ENCODE assay signal across 8 cellular contexts in the genomic region with DNA sequence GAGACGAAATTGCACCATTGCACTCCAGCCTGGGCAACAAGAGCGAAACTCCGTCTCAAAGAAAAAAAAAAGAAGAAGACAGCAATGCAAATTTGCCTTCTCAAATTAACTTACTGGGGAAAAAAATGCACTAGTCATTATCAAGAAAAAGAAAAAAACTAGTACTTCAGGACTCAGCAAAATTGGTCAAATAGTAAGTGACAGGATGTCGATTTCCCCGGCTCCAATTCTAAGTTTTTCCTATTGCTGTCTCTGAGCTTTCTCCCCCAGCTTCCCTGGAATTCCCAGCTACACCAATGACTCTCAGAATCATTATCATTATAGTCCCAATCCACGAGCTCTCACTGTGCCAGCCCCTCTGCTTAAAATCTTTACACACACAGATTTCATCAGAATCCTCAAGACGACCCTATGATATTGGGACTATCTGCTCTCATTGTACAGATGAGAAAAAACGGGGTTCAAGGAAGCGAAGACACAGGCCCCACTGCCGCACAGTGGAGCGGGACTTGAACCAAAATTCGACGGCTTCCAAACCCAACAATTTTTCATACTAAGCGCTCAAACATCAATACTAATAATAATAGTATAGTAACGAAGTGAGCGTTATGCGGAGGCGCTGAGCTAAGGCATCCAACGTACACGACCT. TPM values are rescaled to one million over a fixed set of nuclear protein-coding genes. Genes with fewer than 3 reads are reported as not detected.
DNase-seq lines count a peak whose midpoint lies in the region; ATAC-seq, FAIRE-seq and TF ChIP-seq lines count a peak whose summit lies in the region.

No MANE protein-coding gene starts in this region.

- CTCF ChIA-PET in endothelial cell of umbilical vein (lab: Charles Lee), result interaction anchor here (0.8 to 2.0 kb wide), 6 partner anchors 10 to 252 kb away, joined by 3 to 8 read pairs (median 3); no protein-coding TSS in a partner anchor

- BruUV-seq in endothelial cell of umbilical vein (replicated peaks; lab: Mats Ljungman, UMichigan), result TSS peak; percentile 60

- no peak for TF ChIP-seq POLR2A in endothelial cell of umbilical vein (IDR thresholded peaks at IDR 0.05; ENCODE audit: low read depth, low read length)

- H3K4me2 ChIP-seq in endothelial cell of umbilical vein (ENCODE audit: insufficient read depth, low read length), result peak overlapping the region; percentile 85

- H3K9me3 ChIP-seq in NT2/D1 (ENCODE audit: insufficient read depth, low read length), result no peaks in the 10 kb centered on the region
- no peaks in the 10 kb centered on the region for H3K9me3 ChIP-seq in endothelial cell of umbilical vein (replicated peaks; ENCODE audit: control insufficient read depth, insufficient read depth, low read length)
- no peaks in the 10 kb centered on the region for H3K9me3 ChIP-seq in pancreas

- H3K9ac ChIP-seq in NT2/D1 (ENCODE audit: insufficient read length, low read depth), result peak overlapping the region; percentile 88
- H3K9ac ChIP-seq in endothelial cell of umbilical vein (replicated peaks; ENCODE audit: extremely low read depth, insufficient read depth, low read length), result peak overlapping the region; percentile 94

- peaks cover 34% of the 10 kb centered on the region for H3K79me2 ChIP-seq in endothelial cell of umbilical vein (ENCODE audit: control insufficient read depth, insufficient read depth, low read length)

- H3K4me1 ChIP-seq in NT2/D1 (ENCODE audit: insufficient read depth, insufficient read length) (no peaks in the 10 kb centered on the region), endothelial cell of umbilical vein (ENCODE audit: control insufficient read depth, extremely low read depth, insufficient read depth, low read length) (peaks cover 13% of the 10 kb centered on the region), pancreas (peaks cover 0 to 15% (median 8%) of the 10 kb centered on the region in 3 donors)

- no peak for ATAC-seq in pancreas
- no peak for ATAC-seq in GM21381 (IDR thresholded peaks at IDR 0.05; ENCODE audit: unreplicated experiment)
- no peak for ATAC-seq in GM21367 (IDR thresholded peaks at IDR 0.05; ENCODE audit: unreplicated experiment)

- H3K4me3 ChIP-seq in GM06990 (replicated peaks; ENCODE audit: low read depth, low read length), result peak overlapping the region; percentile 91
- peak overlapping the region; percentile 85 for H3K4me3 ChIP-seq in NT2/D1 (ENCODE audit: insufficient read length, low read depth)
- H3K4me3 ChIP-seq in endothelial cell of umbilical vein (replicated peaks in 1 of 3; ENCODE audit: insufficient read depth in 1 of 3, low read depth in 1 of 3, low read length in 3 of 3), result peak overlapping the region; percentile 65 to 98 (median 95)
- H3K4me3 ChIP-seq in pancreas, result peak overlapping the region; percentile 57 to 85 (median 77)

- H3K27me3 ChIP-seq in GM06990 (replicated peaks; ENCODE audit: control insufficient read depth, insufficient read depth, low read length) (no peaks in the 10 kb centered on the region), NT2/D1 (ENCODE audit: insufficient read depth, insufficient read length) (no peaks in the 10 kb centered on the region), endothelial cell of umbilical vein (ENCODE audit: control insufficient read depth in 2 of 2, insufficient read depth in 2 of 2, low read length in 2 of 2) (no peaks in the 10 kb centered on the region), pancreas (no peaks in the 10 kb centered on the region)

- POLR2A ChIA-PET in endothelial cell of umbilical vein (lab: Charles Lee), result interaction anchor here (0.8 kb wide), 1 partner anchor 79 kb away, joined by 3 read pairs; no protein-coding TSS in a partner anchor

- H3K27ac ChIP-seq in endothelial cell of umbilical vein (ENCODE audit: insufficient read depth, low read depth, low read length) (peak overlapping the region; percentile 83), pancreas (peak overlapping the region in 2 of 4 donors; percentile 36 to 50)

- H3K9me1 ChIP-seq in endothelial cell of umbilical vein (replicated peaks; ENCODE audit: control insufficient read depth, extremely low read depth, insufficient read depth, low read length), result no peaks in the 10 kb centered on the region

- no peak for DNase-seq in GM06990 (ENCODE audit: extremely low read depth, insufficient read length)
- DNase-seq in NT2/D1 (ENCODE audit: low read depth, low spot score), result no peak
- no peak for DNase-seq in endothelial cell of umbilical vein (ENCODE audit: low read depth, low spot score)
- no peak for DNase-seq in pancreas
- DNase-seq in stimulated activated CD4-positive, alpha-beta T cell treated with anti-CD3 and anti-CD28 coated beads, Interleukin-1b, Interleukin-23, amount 100 ng/mL, for 48 hours, result no peak
- no peak for DNase-seq in NCI-H1694 treated with DMSO at 0.1 percent for 48 hours (lab: John Stamatoyannopoulos, UW)

- H2AFZ ChIP-seq in endothelial cell of umbilical vein (ENCODE audit: low read depth, low read length), result peak overlapping the region; percentile 85

- 11 to 13% methylated on average over 20 of the region's 20 CpGs for WGBS in pancreas, 2 donors

- FAIRE-seq in endothelial cell of umbilical vein (lab: Jason Lieb, UNC), result no peak
- FAIRE-seq in pancreas (lab: Jason Lieb, UNC), result no peak

- no peaks in the 10 kb centered on the region for H4K20me1 ChIP-seq in endothelial cell of umbilical vein (replicated peaks; ENCODE audit: control insufficient read depth, extremely low read depth, insufficient read depth, low read length)

- dilution Hi-C loops in endothelial cell of umbilical vein (cut with MboI; ENCODE audit: extremely low pct_ligation_motif_present, low sequenced_read_pairs), result no loop called here

- H3K36me3 ChIP-seq in GM06990 (ENCODE audit: control insufficient read depth, insufficient read depth, low read length) (peaks cover 3% of the 10 kb centered on the region), NT2/D1 (ENCODE audit: insufficient read depth, insufficient read length, low read length) (peaks cover 11% of the 10 kb centered on the region), endothelial cell of umbilical vein (ENCODE audit: control insufficient read depth in 2 of 2, extremely low read depth in 1 of 2, insufficient read depth in 2 of 2, low read length in 2 of 2) (no peaks in the 10 kb centered on the region), pancreas (no peaks in the 10 kb centered on the region)

- no peak for TF ChIP-seq CTCF in GM06990 (IDR thresholded peaks at IDR 0.05; ENCODE audit: insufficient read depth, low read length, poor library complexity, severe bottlenecking)
- TF ChIP-seq CTCF in endothelial cell of umbilical vein (IDR thresholded peaks at IDR 0.05; ENCODE audit: extremely low read depth in 1 of 2, insufficient read depth in 1 of 2, low read depth in 1 of 2, low read length in 2 of 2), result no peak
- TF ChIP-seq CTCF in pancreas (IDR thresholded peaks at IDR 0.05), result no peak

- intact Hi-C loops in endothelial cell of umbilical vein (cut with micrococcal nuclease) (loop anchor here (1.0 to 5.0 kb wide), 6 partner anchors 55 to 250 kb away; partner anchors contain the start of genes AKT2, BLVRB and SPTBN4), pancreas (cut with DNase I) (no loop called here)

TF ChIP-seq in endothelial cell of umbilical vein, 7 proteins besides CTCF, POLR2A, EP300 and RAD21 (continues in another document):
- no peak for TF ChIP-seq FOS (IDR thresholded peaks at IDR 0.05; ENCODE audit: borderline replicate concordance, insufficient read depth, low read length)
- TF ChIP-seq, protein P1, sequence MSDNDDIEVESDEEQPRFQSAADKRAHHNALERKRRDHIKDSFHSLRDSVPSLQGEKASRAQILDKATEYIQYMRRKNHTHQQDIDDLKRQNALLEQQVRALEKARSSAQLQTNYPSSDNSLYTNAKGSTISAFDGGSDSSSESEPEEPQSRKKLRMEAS (IDR thresholded peaks at IDR 0.05; ENCODE audit: insufficient read depth, insufficient read length), result no peak
- no peak for TF ChIP-seq JUN (IDR thresholded peaks at IDR 0.05; ENCODE audit: borderline replicate concordance, insufficient read depth, insufficient read length, low read depth)
- no peak for TF ChIP-seq GATA2 (IDR thresholded peaks at IDR 0.05; ENCODE audit: insufficient read depth, insufficient read length, low read depth, low read length)
- TF ChIP-seq POLR2AphosphoS5 (IDR thresholded peaks at IDR 0.05; ENCODE audit: insufficient read depth, low read depth, low read length), result no peak

RNA-seq across cellular contexts. Expression of gene C19orf47, which starts 0.6 kb away (rescaled TPM):
- total RNA-seq in endothelial cell of umbilical vein, result 16.4 and 17.3 TPM in 2 replicates
- 27.0 and 29.2 TPM in 2 replicates for polyA plus RNA-seq in endothelial cell of umbilical vein
- polyA plus RNA-seq in endothelial cell of umbilical vein (2011; cell fraction: cytosol; rRNA removed), result 21.6 and 22.2 TPM in 2 replicates
- 19.4 and 20.3 TPM in 2 replicates for polyA plus RNA-seq in endothelial cell of umbilical vein (2011; cell fraction: nucleus; rRNA removed)
- polyA plus RNA-seq in endothelial cell of umbilical vein (2012), result 12.3 and 13.3 TPM in 2 replicates
- polyA minus RNA-seq in endothelial cell of umbilical vein, result 32.6 and 50.8 TPM in 2 replicates
- polyA minus RNA-seq in endothelial cell of umbilical vein (2011; cell fraction: cytosol; rRNA and poly(A)+ RNA removed), result 18.3 TPM
- 11.4 and 13.7 TPM in 2 replicates for polyA minus RNA-seq in endothelial cell of umbilical vein (2011; cell fraction: nucleus; rRNA and poly(A)+ RNA removed)
- total RNA-seq in pancreas, result 1 to 10 TPM; 3.7 to 6.2 (median 5.4) TPM
- polyA plus RNA-seq in pancreas, result 10 to 100 TPM in 1 of 2 donors, 1 to 10 TPM in 1; 8.7 to 10.0 TPM

RNA-seq across cellular contexts. Expression of gene PLD3, which starts 0.9 kb away (rescaled TPM):
- 166 and 172 TPM in 2 replicates for total RNA-seq in endothelial cell of umbilical vein
- 479 and 620 TPM in 2 replicates for polyA plus RNA-seq in endothelial cell of umbilical vein
- 202 and 293 TPM in 2 replicates for polyA plus RNA-seq in endothelial cell of umbilical vein (2011; cell fraction: cytosol; rRNA removed)
- polyA plus RNA-seq in endothelial cell of umbilical vein (2011; cell fraction: nucleus; rRNA removed), result 130 and 145 TPM in 2 replicates
- polyA plus RNA-seq in endothelial cell of umbilical vein (2012), result 206 and 364 TPM in 2 replicates
- 202 TPM in 2 replicates for polyA minus RNA-seq in endothelial cell of umbilical vein
- polyA minus RNA-seq in endothelial cell of umbilical vein (2011; cell fraction: cytosol; rRNA and poly(A)+ RNA removed), result 52.1 TPM
- polyA minus RNA-seq in endothelial cell of umbilical vein (2011; cell fraction: nucleus; rRNA and poly(A)+ RNA removed), result 52.2 and 78.1 TPM in 2 replicates
- total RNA-seq in pancreas, result 100 to 1,000 TPM in 3 of 6 donors, 10 to 100 TPM in 3; 87.5 to 123 (median 101) TPM
- 100 to 1,000 TPM; 157 to 208 TPM for polyA plus RNA-seq in pancreas

RNA-seq across cellular contexts. Expression of gene HIPK4, which starts 42.4 kb away (rescaled TPM):
- total RNA-seq in endothelial cell of umbilical vein (not detected in 2 replicates), pancreas (under 1 TPM in 3 of 6 donors, not detected in 3; 0.06 to 0.14 (median 0.09) TPM)
- polyA plus RNA-seq in endothelial cell of umbilical vein (0.12 and 0.19 TPM in 2 replicates), pancreas (under 1 TPM; 0.05 to 0.08 TPM)
- polyA plus RNA-seq in endothelial cell of umbilical vein (2011; cell fraction: cytosol; rRNA removed), result 0.05 and 0.10 TPM in 2 replicates
- 0.08 and 0.09 TPM in 2 replicates for polyA plus RNA-seq in endothelial cell of umbilical vein (2011; cell fraction: nucleus; rRNA removed)
- polyA plus RNA-seq in endothelial cell of umbilical vein (2012), result not detected in 2 replicates
- polyA minus RNA-seq in endothelial cell of umbilical vein, result 0.06 TPM in 1 of 2 replicates, not detected in the other
- polyA minus RNA-seq in endothelial cell of umbilical vein (2011; cell fraction: cytosol; rRNA and poly(A)+ RNA removed), result not detected
- 0.14 TPM in 1 of 2 replicates, not detected in the other for polyA minus RNA-seq in endothelial cell of umbilical vein (2011; cell fraction: nucleus; rRNA and poly(A)+ RNA removed)
